Comparison of ENCODE assay signal across 8 cellular contexts in the genomic region with DNA sequence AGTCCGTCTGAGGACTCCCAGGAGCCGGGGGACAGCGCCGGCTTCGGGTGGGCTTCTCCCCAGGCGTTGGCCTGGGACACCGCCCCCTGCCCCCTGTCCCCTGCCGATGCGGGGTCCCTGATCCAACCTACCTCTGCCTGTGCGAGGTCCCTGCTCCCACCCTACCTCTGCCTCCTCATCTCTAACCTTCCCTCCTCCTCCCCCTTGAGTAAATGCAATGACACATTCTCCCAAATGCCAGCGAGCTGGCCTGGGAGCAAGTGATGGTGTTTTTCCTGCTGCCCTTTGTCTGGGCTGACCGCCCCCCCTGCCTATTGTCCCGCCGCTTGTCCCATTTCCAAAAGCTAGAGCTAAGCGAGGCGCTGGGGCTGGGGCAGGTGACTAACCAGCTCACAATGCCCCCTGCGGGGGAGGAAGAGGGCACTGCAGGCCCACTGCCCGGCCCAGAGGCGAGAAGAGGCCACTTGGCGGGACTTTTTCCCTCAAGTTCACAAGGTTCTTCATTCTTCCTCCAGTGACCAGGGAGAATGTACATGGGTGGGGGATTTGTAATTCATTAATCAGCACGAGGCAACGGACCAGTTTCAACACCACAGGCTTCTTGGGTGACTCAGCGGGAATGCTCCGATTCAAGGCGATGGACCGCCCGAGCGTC. TPM values are rescaled to one million over a fixed set of nuclear protein-coding genes. Genes with fewer than 3 reads are reported as not detected.
DNase-seq lines count a peak whose midpoint lies in the region; ATAC-seq, FAIRE-seq and TF ChIP-seq lines count a peak whose summit lies in the region.

No MANE protein-coding gene starts in this region.

- H3K4me3 ChIP-seq in kidney (ENCODE audit: low read length in 2 of 2) = peak overlapping the region in 1 of 2 donors; percentile 54

- peak; percentile 20 for ATAC-seq in HG03354 (IDR thresholded peaks at IDR 0.05; ENCODE audit: poor library complexity, severe bottlenecking, unreplicated experiment)
- no peak for ATAC-seq in HG02884 (IDR thresholded peaks at IDR 0.05; ENCODE audit: unreplicated experiment)
- ATAC-seq in HG02623 (IDR thresholded peaks at IDR 0.05; ENCODE audit: unreplicated experiment) = no peak

- H3K9me3 Mint-ChIP-seq in chondrocyte (ENCODE audit: low read depth) = no peaks in the 10 kb centered on the region

- no peaks in the 10 kb centered on the region for H3K27me3 Mint-ChIP-seq in chondrocyte (ENCODE audit: low read depth)

- no peaks in the 10 kb centered on the region for H3K36me3 ChIP-seq in kidney (ENCODE audit: control insufficient read depth in 1 of 2, insufficient read depth in 2 of 2, low read length in 2 of 2)

- peaks cover 22 to 39% of the 10 kb centered on the region in 2 donors for H3K4me1 ChIP-seq in kidney (ENCODE audit: control insufficient read depth in 1 of 2, insufficient read depth in 1 of 2, low read depth in 1 of 2, low read length in 2 of 2)

- H3K4me1 Mint-ChIP-seq in chondrocyte (ENCODE audit: low read depth) = peaks cover 51% of the 10 kb centered on the region

- H3K4me3 Mint-ChIP-seq in chondrocyte (ENCODE audit: unreplicated experiment) = peak overlapping the region; percentile 83

- peak; percentile 79 for FAIRE-seq in kidney (lab: Jason Lieb, UNC)

- intact Hi-C loops in kidney (cut with DNase I) = no loop called here

- peak overlapping the region; percentile 92 to 96 for H3K27ac ChIP-seq in kidney (ENCODE audit: low read depth in 2 of 2, low read length in 2 of 2)

- H3K27ac Mint-ChIP-seq in chondrocyte (ENCODE audit: unreplicated experiment) = peak overlapping the region; percentile 96

- H3K9me3 ChIP-seq in kidney (ENCODE audit: control insufficient read depth in 1 of 2, low read length in 2 of 2) = no peaks in the 10 kb centered on the region

- H3K9ac ChIP-seq in kidney (ENCODE audit: low read length in 2 of 2) = peak overlapping the region in 1 of 2 donors; percentile 73

- peak; percentile 32 for DNase-seq in DMS53 treated with DMSO at 0.1 percent for 48 hours (lab: John Stamatoyannopoulos, UW; ENCODE audit: unreplicated experiment)
- DNase-seq in SW 1271 (lab: John Stamatoyannopoulos, UW) = peak; percentile 89
- DNase-seq in chondrocyte (ENCODE audit: low spot score) = no peak
- peak; percentile 96 for DNase-seq in kidney
- peak; percentile 45 for DNase-seq in stimulated activated CD4-positive, alpha-beta T cell treated with anti-CD3 and anti-CD28 coated beads, Interleukin-4, amount 100 ng/mL, for 1 hour

- TF ChIP-seq CTCF in chondrocyte (IDR thresholded peaks at IDR 0.05) (peak; percentile 75), kidney (IDR thresholded peaks at IDR 0.05; ENCODE audit: borderline replicate concordance, extremely low read depth, insufficient read depth) (peak; percentile 25)

- no peaks in the 10 kb centered on the region for H3K36me3 Mint-ChIP-seq in chondrocyte (ENCODE audit: low read depth)

RNA-seq across cellular contexts. Expression of gene CLCF1, which starts 0.6 kb away (rescaled TPM):
- total RNA-seq in chondrocyte (2.0 to 5.6 TPM (median 4.9 TPM) in 3 replicates), kidney (15.8 TPM)
- 5.7 TPM for polyA plus RNA-seq in kidney (ENCODE audit: insufficient read depth, low read depth, low replicate concordance)

RNA-seq across cellular contexts. Expression of gene RAD9A, which starts 17.7 kb away (rescaled TPM):
- total RNA-seq in chondrocyte = 11.1 to 14.6 TPM (median 11.6 TPM) in 3 replicates
- 17.8 TPM for total RNA-seq in kidney
- polyA plus RNA-seq in kidney (ENCODE audit: insufficient read depth, low read depth, low replicate concordance) = 16.4 TPM

RNA-seq across cellular contexts. Expression of gene POLD4, which starts 20.7 kb away (rescaled TPM):
- total RNA-seq in chondrocyte (48.8 to 67.7 TPM (median 63.4 TPM) in 3 replicates), kidney (54.4 TPM)
- 174 TPM for polyA plus RNA-seq in kidney (ENCODE audit: insufficient read depth, low read depth, low replicate concordance)

RNA-seq across cellular contexts. Expression of gene PPP1CA, which starts 27.6 kb away (rescaled TPM):
- 95.2 to 113 TPM (median 109 TPM) in 3 replicates for total RNA-seq in chondrocyte
- total RNA-seq in kidney = 155 TPM
- polyA plus RNA-seq in kidney (ENCODE audit: insufficient read depth, low read depth, low replicate concordance) = 210 TPM

RNA-seq across cellular contexts. Expression of gene TBC1D10C, which starts 29.8 kb away (rescaled TPM):
- total RNA-seq in chondrocyte (not detected in 3 replicates), kidney (13.9 TPM)
- polyA plus RNA-seq in kidney (ENCODE audit: insufficient read depth, low read depth, low replicate concordance) = 1.7 TPM
